1 cellular context compared by ENCODE assay signal in genomic region chr1:81340258-81340657, GRCh38.
TF ChIP-seq lines count a peak whose summit lies in the region.

No MANE protein-coding gene starts in this region.

TF ChIP-seq in SK-N-SH treated with all-trans-retinoic acid at 6 μM for 48 hours, 23 proteins besides CTCF, POLR2A, EP300 and RAD21 (continued from another document):
- TF ChIP-seq GLIS3 (CRISPR knock-in tag; IDR thresholded peaks at IDR 0.05) (no peak), OSR1 (CRISPR knock-in tag; IDR thresholded peaks at IDR 0.05) (no peak), ZFP30 (CRISPR knock-in tag; IDR thresholded peaks at IDR 0.05) (no peak), ARNTL (CRISPR knock-in tag; IDR thresholded peaks at IDR 0.05; ENCODE audit: borderline replicate concordance, low read depth) (no peak), CSRNP3 (CRISPR knock-in tag; IDR thresholded peaks at IDR 0.05) (no peak), ZNF8 (CRISPR knock-in tag; IDR thresholded peaks at IDR 0.05) (no peak), ESRRG (CRISPR knock-in tag; IDR thresholded peaks at IDR 0.05) (no peak), ZNF70 (CRISPR knock-in tag; IDR thresholded peaks at IDR 0.05) (no peak), ZNF565 (CRISPR knock-in tag; conservative IDR thresholded peaks at IDR 0.05; ENCODE audit: low read depth) (no peak), RARB (CRISPR knock-in tag; IDR thresholded peaks at IDR 0.05) (no peak), PATZ1 (CRISPR knock-in tag; IDR thresholded peaks at IDR 0.05; ENCODE audit: borderline replicate concordance) (no peak), BACH2 (CRISPR knock-in tag; IDR thresholded peaks at IDR 0.05; ENCODE audit: borderline replicate concordance) (no peak)
